8 cellular contexts compared by ENCODE assay signal in genomic region chr3:196609343-196609775, GRCh38. TPM values are rescaled to one million over a fixed set of nuclear protein-coding genes. Genes with fewer than 3 reads are reported as not detected.
DNase-seq lines count a peak whose midpoint lies in the region; ATAC-seq and TF ChIP-seq lines count a peak whose summit lies in the region.

No MANE protein-coding gene starts in this region.

- peak; percentile 75 to 92 (median 85) for TF ChIP-seq CTCF in Peyer's patch (IDR thresholded peaks at IDR 0.05)

- no peaks in the 10 kb centered on the region for H3K36me3 ChIP-seq in Peyer's patch
- H3K36me3 ChIP-seq in naive thymus-derived CD4-positive, alpha-beta T cell (ENCODE audit: control insufficient read depth in 2 of 3, insufficient read depth in 3 of 3, low read length in 3 of 3) = no peaks in the 10 kb centered on the region

- CTCF ChIA-PET in naive thymus-derived CD4-positive, alpha-beta T cell (lab: Charles Lee) = interaction anchor here (0.6 to 8.3 kb wide), 20 partner anchors 8 to 242 kb away, joined by 3 to 166 read pairs (median 5); partner anchors contain the start of genes CEP19, NRROS and PIGX

- no peaks in the 10 kb centered on the region for H3K36me3 Mint-ChIP-seq in naive thymus-derived CD4-positive, alpha-beta T cell
- H3K36me3 Mint-ChIP-seq in stimulated activated memory B cell treated with anti-CD40 and anti-IgM and Interleukin-4, amounts not matched to agents 10 μg/mL and 1 μg/mL and 100 μg/mL, for 72 hours = no peaks in the 10 kb centered on the region

- peak overlapping the region; percentile 72 to 93 (median 88) for H3K27ac Mint-ChIP-seq in naive thymus-derived CD4-positive, alpha-beta T cell
- peak overlapping the region; percentile 63 for H3K27ac Mint-ChIP-seq in stimulated activated memory B cell treated with anti-CD40 and anti-IgM and Interleukin-4, amounts not matched to agents 10 μg/mL and 1 μg/mL and 100 μg/mL, for 72 hours

- peak overlapping the region; percentile 49 to 80 (median 74) for H3K4me3 Mint-ChIP-seq in naive thymus-derived CD4-positive, alpha-beta T cell
- H3K4me3 Mint-ChIP-seq in stimulated activated memory B cell treated with anti-CD40 and anti-IgM and Interleukin-4, amounts not matched to agents 10 μg/mL and 1 μg/mL and 100 μg/mL, for 72 hours = peak overlapping the region; percentile 24

- POLR2A ChIA-PET in naive thymus-derived CD4-positive, alpha-beta T cell (lab: Charles Lee) = interaction anchor here (0.7 to 2.7 kb wide), 15 partner anchors 11 to 333 kb away, joined by 3 to 25 read pairs (median 4); partner anchors contain the start of genes NCBP2, NRROS and PAK2

- peak; percentile 84 for DNase-seq in CMK (ENCODE audit: low read depth)
- peak; percentile 77 for DNase-seq in LHCN-M2 (ENCODE audit: low read depth)
- DNase-seq in Peyer's patch = peak; percentile 93 to 97 (median 96)
- DNase-seq in activated T-cell treated with anti-CD3 and anti-CD28 coated beads, Interleukin-2, amount 50 U/mL, for 1 hour = peak; percentile 96
- DNase-seq in naive thymus-derived CD4-positive, alpha-beta T cell = peak; percentile 78 to 93 (median 88)

- H3K27ac ChIP-seq in Peyer's patch = no peak overlapping the region
- peak overlapping the region; percentile 39 for H3K27ac ChIP-seq in naive thymus-derived CD4-positive, alpha-beta T cell (ENCODE audit: low read depth, low read length)

- H3K4me1 Mint-ChIP-seq in naive thymus-derived CD4-positive, alpha-beta T cell = peaks cover 28 to 50% (median 47%) of the 10 kb centered on the region in 7 donors
- H3K4me1 Mint-ChIP-seq in stimulated activated memory B cell treated with anti-CD40 and anti-IgM and Interleukin-4, amounts not matched to agents 10 μg/mL and 1 μg/mL and 100 μg/mL, for 72 hours = peaks cover 17% of the 10 kb centered on the region

- no peaks in the 10 kb centered on the region for H3K27me3 ChIP-seq in Peyer's patch
- H3K27me3 ChIP-seq in naive thymus-derived CD4-positive, alpha-beta T cell (ENCODE audit: control insufficient read depth in 2 of 2, insufficient read depth in 2 of 2, low read length in 2 of 2) = no peaks in the 10 kb centered on the region

- peaks cover 0 to 5% (median 0%) of the 10 kb centered on the region in 5 donors for H3K27me3 Mint-ChIP-seq in naive thymus-derived CD4-positive, alpha-beta T cell
- no peaks in the 10 kb centered on the region for H3K27me3 Mint-ChIP-seq in stimulated activated memory B cell treated with anti-CD40 and anti-IgM and Interleukin-4, amounts not matched to agents 10 μg/mL and 1 μg/mL and 100 μg/mL, for 72 hours

- no peaks in the 10 kb centered on the region for H3K9me3 ChIP-seq in Peyer's patch
- H3K9me3 ChIP-seq in naive thymus-derived CD4-positive, alpha-beta T cell (ENCODE audit: control insufficient read depth in 2 of 3, low read length in 3 of 3) = no peaks in the 10 kb centered on the region

- no peak for TF ChIP-seq POLR2A in Peyer's patch (IDR thresholded peaks at IDR 0.05)

- peaks cover 0 to 16% (median 4%) of the 10 kb centered on the region in 4 donors for H3K4me1 ChIP-seq in Peyer's patch
- H3K4me1 ChIP-seq in naive thymus-derived CD4-positive, alpha-beta T cell (ENCODE audit: control insufficient read depth in 2 of 2, insufficient read depth in 2 of 2, low read length in 2 of 2) = peaks cover 23 to 26% of the 10 kb centered on the region in 2 donors

- H3K4me3 ChIP-seq in Peyer's patch = no peak overlapping the region
- no peak overlapping the region for H3K4me3 ChIP-seq in naive thymus-derived CD4-positive, alpha-beta T cell (ENCODE audit: low read length)

- peaks cover 0 to 2% (median 0%) of the 10 kb centered on the region in 11 donors for H3K9me3 Mint-ChIP-seq in naive thymus-derived CD4-positive, alpha-beta T cell
- H3K9me3 Mint-ChIP-seq in stimulated activated memory B cell treated with anti-CD40 and anti-IgM and Interleukin-4, amounts not matched to agents 10 μg/mL and 1 μg/mL and 100 μg/mL, for 72 hours = peaks cover 3% of the 10 kb centered on the region

- ATAC-seq in GM21390 (IDR thresholded peaks at IDR 0.05; ENCODE audit: unreplicated experiment) (peak; percentile 81), esophagus mucosa (peak; percentile 98)
- ATAC-seq in naive thymus-derived CD4-positive, alpha-beta T cell = peak; percentile 96
- peak; percentile 95 for ATAC-seq in stimulated activated memory B cell treated with anti-CD40 and anti-IgM and Interleukin-4, amounts not matched to agents 10 μg/mL and 1 μg/mL and 100 μg/mL, for 72 hours

- intact Hi-C loops in naive thymus-derived CD4-positive, alpha-beta T cell (cut with micrococcal nuclease) = loop anchor here (1.0 to 10.0 kb wide), 10 partner anchors 23 to 360 kb away; partner anchors contain the start of genes CEP19 (in 2 of the 2), PIGX (in 2 of the 2), FBXO45 (in 1 of the 2) and PIGZ (in 1 of the 2)

RNA-seq across cellular contexts. Expression of gene NRROS, which starts 30.1 kb away (rescaled TPM):
- total RNA-seq in LHCN-M2 (2014; rRNA removed) (1.0 and 2.5 TPM in 2 replicates), Peyer's patch (10 to 100 TPM in 1 of 4 donors, 1 to 10 TPM in 2, under 1 TPM in 1; 0.70 to 10.7 (median 2.8) TPM), esophagus mucosa (0.40 TPM)
- polyA plus RNA-seq in LHCN-M2 (2012) = 0.73 TPM
- total RNA-seq in naive thymus-derived CD4-positive, alpha-beta T cell = 10 to 100 TPM in 4 of 5 experiments, 1 to 10 TPM in 1; 9.8 to 53.3 (median 14.2) TPM
- 1 to 10 TPM; 1.3 to 4.3 TPM for polyA plus RNA-seq in naive thymus-derived CD4-positive, alpha-beta T cell

RNA-seq across cellular contexts. Expression of gene FBXO45, which starts 40.9 kb away (rescaled TPM):
- total RNA-seq in LHCN-M2 (2014; rRNA removed) = 10.1 and 11.8 TPM in 2 replicates
- 4.1 TPM for polyA plus RNA-seq in LHCN-M2 (2012)
- 1 to 10 TPM; 5.0 to 6.5 (median 5.9) TPM for total RNA-seq in Peyer's patch
- total RNA-seq in esophagus mucosa = 12.1 TPM
- 10 to 100 TPM in 1 of 5 experiments, 1 to 10 TPM in 4; 2.8 to 15.9 (median 7.1) TPM for total RNA-seq in naive thymus-derived CD4-positive, alpha-beta T cell
- polyA plus RNA-seq in naive thymus-derived CD4-positive, alpha-beta T cell = 1 to 10 TPM; 1.2 to 2.0 TPM

RNA-seq across cellular contexts. Expression of gene WDR53, which starts 41.0 kb away (rescaled TPM):
- total RNA-seq in LHCN-M2 (2014; rRNA removed) (6.1 and 8.3 TPM in 2 replicates), Peyer's patch (10 to 100 TPM in 1 of 4 donors, 1 to 10 TPM in 3; 1.9 to 12.4 (median 6.5) TPM), esophagus mucosa (13.7 TPM)
- 7.4 TPM for polyA plus RNA-seq in LHCN-M2 (2012)
- 10 to 100 TPM; 13.6 to 31.5 (median 22.7) TPM for total RNA-seq in naive thymus-derived CD4-positive, alpha-beta T cell
- 10 to 100 TPM; 11.9 to 25.1 TPM for polyA plus RNA-seq in naive thymus-derived CD4-positive, alpha-beta T cell
